In the genomic region with DNA sequence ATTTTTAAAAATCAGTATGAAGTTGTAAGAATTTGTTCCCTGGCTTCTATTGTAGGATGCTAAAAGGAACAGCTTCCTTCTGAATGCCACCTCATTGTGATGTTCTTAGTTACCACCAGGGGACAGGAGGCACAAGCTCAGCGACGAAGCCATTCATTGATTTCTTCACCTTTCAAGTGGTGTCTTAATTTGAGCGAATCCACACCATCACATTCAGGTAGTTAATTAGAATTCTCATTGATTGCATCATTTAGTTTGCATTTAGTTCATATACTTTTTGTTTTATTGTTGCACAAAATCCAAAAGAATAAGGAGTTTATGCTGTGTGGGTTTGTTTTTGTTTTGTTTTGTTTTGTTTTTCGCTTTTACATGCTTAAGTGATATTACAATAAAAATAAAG, we compare ENCODE assay signal across 8 cellular contexts. TPM values are rescaled to one million over a fixed set of nuclear protein-coding genes. Genes with fewer than 3 reads are reported as not detected.
A peak's percentile ranks its signal among the peaks of the same experiment; 100 is the strongest.
DNase-seq lines count a peak whose midpoint lies in the region; ATAC-seq and TF ChIP-seq lines count a peak whose summit lies in the region.

No MANE protein-coding gene starts in this region.

- H3K4me3 Mint-ChIP-seq in activated T-helper 17 cell treated with anti-CD3 and anti-CD28 coated beads, Interleukin-2, amount 50 U/mL, for 72 hours: peak overlapping the region; percentile 74
- H3K4me3 Mint-ChIP-seq in osteocyte (ENCODE audit: unreplicated experiment): no peak overlapping the region

- H3K36me3 ChIP-seq in Loucy (ENCODE audit: insufficient read depth, low read length): no peaks in the 10 kb centered on the region

- peak; percentile 42 for ATAC-seq in activated T-helper 17 cell treated with anti-CD3 and anti-CD28 coated beads, Interleukin-2, amount 50 U/mL, for 72 hours (replicated peaks)

- no peaks in the 10 kb centered on the region for H3K27me3 ChIP-seq in Loucy (ENCODE audit: insufficient read depth, low read length, poor library complexity, severe bottlenecking)

- peaks cover 6% of the 10 kb centered on the region for H3K4me1 ChIP-seq in Loucy (ENCODE audit: insufficient read depth, low read length, poor library complexity, severe bottlenecking)

- intact Hi-C loops in head of caudate nucleus (cut with DNase I): no loop called here

- peak overlapping the region; percentile 77 for H3K4me3 ChIP-seq in Loucy (ENCODE audit: low read length, poor library complexity, severe bottlenecking)

- no peaks in the 10 kb centered on the region for H3K9me3 Mint-ChIP-seq in activated T-helper 17 cell treated with anti-CD3 and anti-CD28 coated beads, Interleukin-2, amount 50 U/mL, for 72 hours
- no peaks in the 10 kb centered on the region for H3K9me3 Mint-ChIP-seq in osteocyte (ENCODE audit: unreplicated experiment)

- no peaks in the 10 kb centered on the region for H3K9me2 ChIP-seq in Loucy (replicated peaks; ENCODE audit: low read depth, low read length)

- H3K27me3 Mint-ChIP-seq in activated T-helper 17 cell treated with anti-CD3 and anti-CD28 coated beads, Interleukin-2, amount 50 U/mL, for 72 hours: no peaks in the 10 kb centered on the region
- no peaks in the 10 kb centered on the region for H3K27me3 Mint-ChIP-seq in osteocyte (ENCODE audit: unreplicated experiment)

- no peaks in the 10 kb centered on the region for H3K79me2 ChIP-seq in Loucy (ENCODE audit: insufficient read depth, low read length)

- H3K4me2 ChIP-seq in Loucy (ENCODE audit: low read depth, low read length, poor library complexity, severe bottlenecking): peak overlapping the region; percentile 87

- H3K9me3 ChIP-seq in Loucy (ENCODE audit: insufficient read depth, low read depth, low read length): no peaks in the 10 kb centered on the region

- peak overlapping the region; percentile 91 for H2AFZ ChIP-seq in Loucy (ENCODE audit: low read length)

- peak; percentile 93 for TF ChIP-seq CTCF in Loucy (conservative IDR thresholded peaks at IDR 0.05; ENCODE audit: low read length)
- peak; percentile 41 for TF ChIP-seq CTCF in osteocyte (IDR thresholded peaks at IDR 0.05)

- H3K4me1 Mint-ChIP-seq in activated T-helper 17 cell treated with anti-CD3 and anti-CD28 coated beads, Interleukin-2, amount 50 U/mL, for 72 hours: no peaks in the 10 kb centered on the region
- H3K4me1 Mint-ChIP-seq in osteocyte (ENCODE audit: unreplicated experiment): peaks cover 38% of the 10 kb centered on the region

- no peaks in the 10 kb centered on the region for H3K36me3 Mint-ChIP-seq in activated T-helper 17 cell treated with anti-CD3 and anti-CD28 coated beads, Interleukin-2, amount 50 U/mL, for 72 hours (ENCODE audit: low read depth)
- H3K36me3 Mint-ChIP-seq in osteocyte (ENCODE audit: unreplicated experiment): peaks cover 28% of the 10 kb centered on the region

- DNase-seq in NCI-H510A treated with DMSO at 0.1 percent for 48 hours (lab: John Stamatoyannopoulos, UW): peak; percentile 71
- no peak for DNase-seq in NCI-H510A (lab: John Stamatoyannopoulos, UW)
- DNase-seq in osteocyte (ENCODE audit: extremely low spot score, unreplicated experiment): no peak
- no peak for DNase-seq in NCI-H1694 treated with DMSO at 0.1 percent for 48 hours (lab: John Stamatoyannopoulos, UW)
- no peak for DNase-seq in NCI-H187 (lab: John Stamatoyannopoulos, UW)
- no peak for DNase-seq in head of caudate nucleus

- peak overlapping the region; percentile 20 for H3K9ac ChIP-seq in Loucy (ENCODE audit: low read depth, low read length, poor library complexity, severe bottlenecking)

- no peak overlapping the region for H3K27ac Mint-ChIP-seq in activated T-helper 17 cell treated with anti-CD3 and anti-CD28 coated beads, Interleukin-2, amount 50 U/mL, for 72 hours
- no peak overlapping the region for H3K27ac Mint-ChIP-seq in osteocyte (ENCODE audit: unreplicated experiment)

- no peaks in the 10 kb centered on the region for H4K20me1 ChIP-seq in Loucy (ENCODE audit: insufficient read depth, low read length, poor library complexity, severe bottlenecking)

- no peaks in the 10 kb centered on the region for H3F3A ChIP-seq in Loucy (ENCODE audit: low read depth)

RNA-seq across cellular contexts. Expression of gene CYP27C1, which starts 23.1 kb away (rescaled TPM):
- total RNA-seq in activated T-helper 17 cell treated with anti-CD3 and anti-CD28 coated beads, Interleukin-2, amount 50 U/mL, for 72 hours: not detected
- 21.9 and 24.9 TPM in 2 replicates for total RNA-seq in osteocyte

Comparison
In these comparisons a context has a peak if more than half of its experiments do, and no peak if none do; other contexts are left out.
1. RNA of gene CYP27C1, which starts 23.1 kb away (total RNA-seq): 21.9 to 24.9 TPM in osteocyte; not detected in activated T-helper 17 cell treated with anti-CD3 and anti-CD28 coated beads, Interleukin-2, amount 50 U/mL, for 72 hours; every median in the first group is over 10 times any median in the second.